Comparison of ENCODE assay signal across 2 cellular contexts in the genomic region with DNA sequence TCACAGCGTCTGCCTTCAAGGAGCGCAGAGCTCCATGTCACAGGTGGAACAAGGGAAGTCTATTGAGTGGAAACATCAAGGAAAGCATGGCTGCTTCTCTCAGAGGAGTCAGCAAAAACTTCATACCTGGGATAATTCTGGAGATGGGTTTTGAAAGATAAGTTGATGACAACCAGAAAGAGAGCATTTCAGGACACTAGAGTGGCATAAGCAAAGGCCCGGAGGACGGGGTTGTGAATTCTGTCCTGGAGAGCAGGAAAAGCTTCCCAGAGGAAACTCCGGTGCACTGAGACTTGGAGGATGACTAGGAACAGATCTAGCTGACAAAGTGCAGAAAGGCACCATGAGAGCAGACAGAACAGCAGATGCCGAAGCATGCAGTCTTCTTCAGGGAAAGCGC.
TF ChIP-seq lines count a peak whose summit lies in the region.

No MANE protein-coding gene starts in this region.

TF ChIP-seq in IMR-90, 13 proteins besides CTCF, POLR2A, EP300 and RAD21:
- TF ChIP-seq SMC3 (IDR thresholded peaks at IDR 0.05; ENCODE audit: low read depth, low read length) (no peak), MXI1 (IDR thresholded peaks at IDR 0.05; ENCODE audit: borderline replicate concordance, low read depth, low read length) (no peak), RCOR1 (IDR thresholded peaks at IDR 0.05; ENCODE audit: insufficient replicate concordance, low read length) (no peak), BHLHE40 (IDR thresholded peaks at IDR 0.05; ENCODE audit: low read depth, low read length) (no peak), RFX5 (IDR thresholded peaks at IDR 0.05; ENCODE audit: low read depth, low read length) (no peak), CEBPB (IDR thresholded peaks at IDR 0.05; ENCODE audit: low read depth, low read length) (no peak), MAZ (IDR thresholded peaks at IDR 0.05; ENCODE audit: borderline replicate concordance, low read depth, low read length) (no peak), FOS (IDR thresholded peaks at IDR 0.05; ENCODE audit: low read depth, low read length) (no peak), NFE2L2 (IDR thresholded peaks at IDR 0.05; ENCODE audit: low read depth, low read length) (no peak), CHD1 (IDR thresholded peaks at IDR 0.05; ENCODE audit: low read depth, low read length) (no peak), MAFK (IDR thresholded peaks at IDR 0.05; ENCODE audit: low read depth, low read length) (no peak)
- TF ChIP-seq, protein P1, sequence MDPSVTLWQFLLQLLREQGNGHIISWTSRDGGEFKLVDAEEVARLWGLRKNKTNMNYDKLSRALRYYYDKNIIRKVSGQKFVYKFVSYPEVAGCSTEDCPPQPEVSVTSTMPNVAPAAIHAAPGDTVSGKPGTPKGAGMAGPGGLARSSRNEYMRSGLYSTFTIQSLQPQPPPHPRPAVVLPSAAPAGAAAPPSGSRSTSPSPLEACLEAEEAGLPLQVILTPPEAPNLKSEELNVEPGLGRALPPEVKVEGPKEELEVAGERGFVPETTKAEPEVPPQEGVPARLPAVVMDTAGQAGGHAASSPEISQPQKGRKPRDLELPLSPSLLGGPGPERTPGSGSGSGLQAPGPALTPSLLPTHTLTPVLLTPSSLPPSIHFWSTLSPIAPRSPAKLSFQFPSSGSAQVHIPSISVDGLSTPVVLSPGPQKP (IDR thresholded peaks at IDR 0.05; ENCODE audit: borderline replicate concordance, low read depth, low read length): no peak
- TF ChIP-seq, protein P2, sequence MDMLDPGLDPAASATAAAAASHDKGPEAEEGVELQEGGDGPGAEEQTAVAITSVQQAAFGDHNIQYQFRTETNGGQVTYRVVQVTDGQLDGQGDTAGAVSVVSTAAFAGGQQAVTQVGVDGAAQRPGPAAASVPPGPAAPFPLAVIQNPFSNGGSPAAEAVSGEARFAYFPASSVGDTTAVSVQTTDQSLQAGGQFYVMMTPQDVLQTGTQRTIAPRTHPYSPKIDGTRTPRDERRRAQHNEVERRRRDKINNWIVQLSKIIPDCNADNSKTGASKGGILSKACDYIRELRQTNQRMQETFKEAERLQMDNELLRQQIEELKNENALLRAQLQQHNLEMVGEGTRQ (IDR thresholded peaks at IDR 0.05; ENCODE audit: low read depth, low read length): no peak

TF ChIP-seq in SK-N-SH, 30 proteins besides CTCF, POLR2A, EP300 and RAD21:
- TF ChIP-seq, protein P3, sequence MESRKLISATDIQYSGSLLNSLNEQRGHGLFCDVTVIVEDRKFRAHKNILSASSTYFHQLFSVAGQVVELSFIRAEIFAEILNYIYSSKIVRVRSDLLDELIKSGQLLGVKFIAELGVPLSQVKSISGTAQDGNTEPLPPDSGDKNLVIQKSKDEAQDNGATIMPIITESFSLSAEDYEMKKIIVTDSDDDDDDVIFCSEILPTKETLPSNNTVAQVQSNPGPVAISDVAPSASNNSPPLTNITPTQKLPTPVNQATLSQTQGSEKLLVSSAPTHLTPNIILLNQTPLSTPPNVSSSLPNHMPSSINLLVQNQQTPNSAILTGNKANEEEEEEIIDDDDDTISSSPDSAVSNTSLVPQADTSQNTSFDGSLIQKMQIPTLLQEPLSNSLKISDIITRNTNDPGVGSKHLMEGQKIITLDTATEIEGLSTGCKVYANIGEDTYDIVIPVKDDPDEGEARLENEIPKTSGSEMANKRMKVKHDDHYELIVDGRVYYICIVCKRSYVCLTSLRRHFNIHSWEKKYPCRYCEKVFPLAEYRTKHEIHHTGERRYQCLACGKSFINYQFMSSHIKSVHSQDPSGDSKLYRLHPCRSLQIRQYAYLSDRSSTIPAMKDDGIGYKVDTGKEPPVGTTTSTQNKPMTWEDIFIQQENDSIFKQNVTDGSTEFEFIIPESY (IDR thresholded peaks at IDR 0.05; ENCODE audit: borderline replicate concordance, low read depth): no peak
- no peak for TF ChIP-seq FOXJ3 (CRISPR knock-in tag; IDR thresholded peaks at IDR 0.05)
- no peak for TF ChIP-seq GATA2 (CRISPR knock-in tag; IDR thresholded peaks at IDR 0.05)
- no peak for TF ChIP-seq RFX5 (IDR thresholded peaks at IDR 0.05; ENCODE audit: low read length)
- TF ChIP-seq RXRA (IDR thresholded peaks at IDR 0.05; ENCODE audit: borderline replicate concordance, low read depth): no peak
- TF ChIP-seq GABPA (IDR thresholded peaks at IDR 0.05; ENCODE audit: low read depth): no peak
- TF ChIP-seq, protein P4, sequence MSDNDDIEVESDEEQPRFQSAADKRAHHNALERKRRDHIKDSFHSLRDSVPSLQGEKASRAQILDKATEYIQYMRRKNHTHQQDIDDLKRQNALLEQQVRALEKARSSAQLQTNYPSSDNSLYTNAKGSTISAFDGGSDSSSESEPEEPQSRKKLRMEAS (IDR thresholded peaks at IDR 0.05; ENCODE audit: low read depth): no peak
